11 cellular contexts compared by ENCODE assay signal in the genomic region with DNA sequence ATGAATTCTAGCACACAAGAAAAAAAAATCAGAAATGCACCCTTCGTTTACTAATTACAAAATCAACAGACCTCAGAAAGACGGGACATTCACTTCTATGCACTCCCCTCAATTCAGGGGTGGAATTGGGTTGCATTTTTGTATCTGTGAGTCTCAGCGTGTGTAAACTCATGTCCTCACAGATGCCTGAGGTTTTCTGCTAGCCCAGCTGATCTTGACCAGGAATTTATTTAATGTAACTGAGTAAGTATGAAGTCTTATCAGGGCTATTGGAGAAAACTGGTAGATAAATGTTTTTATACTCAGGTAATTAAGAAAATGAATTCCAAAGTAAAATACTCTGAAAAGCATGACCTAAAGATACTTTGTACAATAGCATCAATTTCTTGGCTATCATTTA.
DNase-seq lines count a peak whose midpoint lies in the region; TF ChIP-seq lines count a peak whose summit lies in the region.
"Had no signal": no experiment of that assay in that cellular context is flagged by ENCODE, and none has a peak within 500 bp of the region (broad histone marks: within the 10 kb centered on the region; RNA-seq: fewer than 3 reads in every experiment).

No MANE protein-coding gene starts in this region.

- peaks cover 2% of the 10 kb centered on the region; the same call in 1 of the 2 replicates for H4K20me1 ChIP-seq in GM23248 (ENCODE audit: insufficient read depth)
- peaks cover 100% of the 10 kb centered on the region for H4K20me1 ChIP-seq in smooth muscle cell (ENCODE audit: low read depth)
- no peaks in the 10 kb centered on the region for H4K20me1 ChIP-seq in MM.1S (ENCODE audit: insufficient read depth, low read length)

- no peaks in the 10 kb centered on the region for H3K27me3 ChIP-seq in GM23248 (replicated peaks; ENCODE audit: insufficient read depth)
- H3K27me3 ChIP-seq in smooth muscle cell (ENCODE audit: low read depth), result no peaks in the 10 kb centered on the region
- no peaks in the 10 kb centered on the region for H3K27me3 ChIP-seq in MM.1S (replicated peaks; ENCODE audit: insufficient read depth, low read length)
- H3K27me3 ChIP-seq in tibial artery, result peaks cover 0 to 17% of the 10 kb centered on the region in 2 donors
- H3K27me3 ChIP-seq: ascending aorta had no signal

- no peak overlapping the region for H2AFZ ChIP-seq in GM23248
- H2AFZ ChIP-seq in smooth muscle cell (ENCODE audit: low read depth), result no peak overlapping the region
- H2AFZ ChIP-seq in MM.1S (ENCODE audit: low read length), result no peak overlapping the region

- H3K9me3 ChIP-seq in GM23248 (ENCODE audit: low read depth) (no peaks in the 10 kb centered on the region), smooth muscle cell (replicated peaks; ENCODE audit: low read depth) (no peaks in the 10 kb centered on the region), MM.1S (replicated peaks; ENCODE audit: insufficient read depth, low read length) (no peaks in the 10 kb centered on the region), tibial artery (no peaks in the 10 kb centered on the region)
- H3K9me3 ChIP-seq: ascending aorta, psoas muscle had no signal

- peak overlapping the region; percentile 100 for H3K9ac ChIP-seq in GM23248
- H3K9ac ChIP-seq in smooth muscle cell (ENCODE audit: low read depth), result peak overlapping the region; percentile 97
- no peak overlapping the region for H3K9ac ChIP-seq in MM.1S (ENCODE audit: low read length)

- peak overlapping the region; percentile 99 for H3K27ac ChIP-seq in GM23248
- H3K27ac ChIP-seq in epithelial cell of prostate, result peak overlapping the region; percentile 97
- H3K27ac ChIP-seq in smooth muscle cell (ENCODE audit: low read depth), result peak overlapping the region; percentile 95
- no peak overlapping the region for H3K27ac ChIP-seq in MM.1S (ENCODE audit: low read length)
- peak overlapping the region in 1 of 2 donors; percentile 61 for H3K27ac ChIP-seq in tibial artery
- H3K27ac ChIP-seq: psoas muscle had no signal

- TF ChIP-seq CTCF in smooth muscle cell (IDR thresholded peaks at IDR 0.05; ENCODE audit: borderline replicate concordance, insufficient read depth, poor library complexity, severe bottlenecking) (no peak), MM.1S (IDR thresholded peaks at IDR 0.05; ENCODE audit: low read length) (no peak), tibial artery (IDR thresholded peaks at IDR 0.05) (no peak)

- H3K36me3 ChIP-seq in GM23248 (ENCODE audit: low read depth), result peaks cover 79% of the 10 kb centered on the region
- peaks cover 12% of the 10 kb centered on the region for H3K36me3 ChIP-seq in smooth muscle cell (ENCODE audit: low read depth)
- peaks cover 7% of the 10 kb centered on the region; the same call in 1 of the 2 replicates for H3K36me3 ChIP-seq in MM.1S (replicated peaks; ENCODE audit: insufficient read depth, low read length)
- peaks cover 0 to 11% (median 0%) of the 10 kb centered on the region in 3 donors for H3K36me3 ChIP-seq in tibial artery
- H3K36me3 ChIP-seq: ascending aorta had no signal

- no peaks in the 10 kb centered on the region for H3K9me2 ChIP-seq in GM23248 (ENCODE audit: insufficient read depth)
- no peaks in the 10 kb centered on the region for H3K9me2 ChIP-seq in MM.1S (replicated peaks; ENCODE audit: insufficient read depth, low read length)

- in situ Hi-C loops in GM23248 (cut with MboI), result loop anchor here (10.0 to 25.0 kb wide), 5 partner anchors 331 to 1056 kb away; no protein-coding TSS in a partner anchor

- intact Hi-C loops in tibial artery (cut with DNase I; ENCODE audit: low total_unique reads), result loop anchor here (10.0 kb wide), 2 partner anchors 963 to 1407 kb away; a partner anchor contains a TSS

- H3K4me1 ChIP-seq in GM23248 (ENCODE audit: insufficient read depth) (peaks cover 61% of the 10 kb centered on the region), smooth muscle cell (ENCODE audit: low read depth) (peaks cover 15% of the 10 kb centered on the region), MM.1S (ENCODE audit: low read length) (peaks cover 22% of the 10 kb centered on the region), tibial artery (peaks cover 0 to 22% (median 7%) of the 10 kb centered on the region in 4 donors)

- peak overlapping the region; percentile 97 for H3K4me3 ChIP-seq in GM23248
- peak overlapping the region; percentile 92 for H3K4me3 ChIP-seq in smooth muscle cell
- no peak overlapping the region for H3K4me3 ChIP-seq in MM.1S (ENCODE audit: low read length)
- no peak overlapping the region for H3K4me3 ChIP-seq in tibial artery
- H3K4me3 ChIP-seq: ascending aorta had no signal

- WGBS in GM23248 (ENCODE audit: low coverage in 1 of 2, low lambda C conversion rate in 2 of 2, missing lambda C conversion rate in 2 of 2), 2 experiments, result 16 to 18% methylated on average over 3 of the region's 3 CpGs
- 36% methylated on average over 3 of the region's 3 CpGs for WGBS in smooth muscle cell (ENCODE audit: low lambda C conversion rate)

- H3K79me2 ChIP-seq in GM23248 (ENCODE audit: insufficient read depth), result peaks cover 100% of the 10 kb centered on the region
- H3K79me2 ChIP-seq in smooth muscle cell (ENCODE audit: low read depth), result peaks cover 100% of the 10 kb centered on the region
- H3K79me2 ChIP-seq in MM.1S (ENCODE audit: low read length), result peaks cover 44% of the 10 kb centered on the region

- DNase-seq in GM23248 (peak; percentile 65), RKO (ENCODE audit: low spot score) (peak; percentile 49), epithelial cell of prostate (ENCODE audit: low read depth, low spot score) (no peak), smooth muscle cell (lab: John Stamatoyannopoulos, UW; ENCODE audit: unreplicated experiment) (no peak), NCI-H446 treated with DMSO at 0.1 percent for 48 hours (lab: John Stamatoyannopoulos, UW) (no peak), MM.1S (no peak), SK-N-DZ (ENCODE audit: low spot score) (no peak), tibial artery (no peak)
- DNase-seq: NCI-H345, psoas muscle had no signal

- peak overlapping the region; percentile 99 for H3K4me2 ChIP-seq in GM23248 (ENCODE audit: unreplicated experiment)
- peak overlapping the region; percentile 99 for H3K4me2 ChIP-seq in smooth muscle cell
- H3K4me2 ChIP-seq in MM.1S (ENCODE audit: low read depth, low read length), result no peak overlapping the region

- peaks cover 90% of the 10 kb centered on the region for H3F3A ChIP-seq in GM23248 (ENCODE audit: insufficient read depth)
- peaks cover 47% of the 10 kb centered on the region for H3F3A ChIP-seq in smooth muscle cell (ENCODE audit: low read depth)
- peaks cover 12% of the 10 kb centered on the region; the same call in 1 of the 2 replicates for H3F3A ChIP-seq in MM.1S (ENCODE audit: insufficient read depth, low read length)

Comparison
In these comparisons a context has a peak if more than half of its experiments do, and no peak if none do; other contexts are left out.
1. DNase-seq: peak in GM23248 (single experiment) and RKO (single experiment); none in epithelial cell of prostate (single experiment), smooth muscle cell (single experiment), NCI-H446 treated with DMSO at 0.1 percent for 48 hours (single experiment), MM.1S (single experiment), SK-N-DZ (single experiment) and tibial artery (0 of 2).
2. H3K4me3 ChIP-seq: peak in GM23248 (single experiment) and smooth muscle cell (single experiment); none in MM.1S (single experiment) and tibial artery (0 of 2).